Comparison of ENCODE assay signal across 10 cellular contexts in genomic region chr7:84701524-84702306, GRCh38.
DNase-seq lines count a peak whose midpoint lies in the region; ATAC-seq, FAIRE-seq and TF ChIP-seq lines count a peak whose summit lies in the region.
"Had no signal": no experiment of that assay in that cellular context is flagged by ENCODE, and none has a peak within 500 bp of the region (broad histone marks: within the 10 kb centered on the region; RNA-seq: fewer than 3 reads in every experiment).

No MANE protein-coding gene starts in this region.

- BruUV-seq in IMR-90 (replicated peaks; lab: Mats Ljungman, UMichigan) (no TSS peak), GM12878 (replicated peaks; lab: Mats Ljungman, UMichigan) (no TSS peak)

- peak overlapping the region; percentile 10 to 81; a peak in 2 of 4 replicates for H4K8ac ChIP-seq in IMR-90 (ENCODE audit: low read depth in 2 of 2, low read length in 2 of 2)

- H3K79me2 ChIP-seq in GM12878 (ENCODE audit: control insufficient read depth, insufficient read depth, low read length): no peaks in the 10 kb centered on the region

- H3K4me2 ChIP-seq in IMR-90 (ENCODE audit: low read depth, low read length) (peak overlapping the region; percentile 29; the same call in 1 of the 2 replicates), GM12878 (ENCODE audit: control insufficient read depth, insufficient read depth) (no peak overlapping the region)

- POLR2A ChIA-PET in IMR-90 (lab: Charles Lee; ENCODE audit: unreplicated experiment) (no interaction called here), GM12878 (lab: Charles Lee) (no interaction called here)

- SMC1A ChIA-PET in GM12878 (lab: Charles Lee; ENCODE audit: uncharacterized antibody, unreplicated experiment): no interaction called here

- no peak for TF ChIP-seq POLR2A in IMR-90 (IDR thresholded peaks at IDR 0.05; ENCODE audit: low read depth, low read length)
- no peak for TF ChIP-seq POLR2A in GM12878 (IDR thresholded peaks at IDR 0.05; ENCODE audit: low read depth, low read length)

- peak overlapping the region; percentile 83 for H2BK5ac ChIP-seq in IMR-90 (ENCODE audit: low read depth, low read length, poor library complexity, severe bottlenecking)

- H2AK5ac ChIP-seq in IMR-90 (ENCODE audit: low read depth, low read length): peak overlapping the region; percentile 86

- no peak overlapping the region; the same call in 1 of the 2 replicates for H4K5ac ChIP-seq in IMR-90 (ENCODE audit: low read depth, low read length)

- in situ Hi-C loops in IMR-90 (cut with MboI; ENCODE audit: low sequenced_read_pairs): no loop called here
- in situ Hi-C loops in GM12878 (cut with MboI): no loop called here

- H3K9ac ChIP-seq in IMR-90 (ENCODE audit: low read depth, low read length): no peak overlapping the region; the same call in 1 of the 2 replicates
- no peak overlapping the region for H3K9ac ChIP-seq in GM12878 (ENCODE audit: control insufficient read depth, insufficient read depth, low read length)

- H3K27me3 ChIP-seq in IMR-90 (ENCODE audit: control insufficient read depth, insufficient read depth, low read length) (no peaks in the 10 kb centered on the region), GM12878 (replicated peaks in 1 of 2; ENCODE audit: control insufficient read depth in 2 of 2, insufficient read depth in 2 of 2, low read length in 1 of 2) (no peaks in the 10 kb centered on the region)

- H3K23ac ChIP-seq in IMR-90 (ENCODE audit: low read depth, low read length): peak overlapping the region; percentile 24; the same call in 1 of the 2 replicates

- no peak overlapping the region for H2AFZ ChIP-seq in IMR-90 (replicated peaks; ENCODE audit: low read length, poor library complexity)
- no peak overlapping the region for H2AFZ ChIP-seq in GM12878 (ENCODE audit: control insufficient read depth, low read depth, low read length)

- peak overlapping the region; percentile 66 for H3K4ac ChIP-seq in IMR-90 (ENCODE audit: low read depth, low read length)

- no peaks in the 10 kb centered on the region for H3K79me1 ChIP-seq in IMR-90 (ENCODE audit: low read depth in 1 of 2, low read length in 2 of 2)

- H3K18ac ChIP-seq in IMR-90 (ENCODE audit: low read depth, low read length): peak overlapping the region; percentile 44; the same call in 1 of the 2 replicates

- H2AK9ac ChIP-seq in IMR-90 (replicated peaks; ENCODE audit: low read depth, low read length, poor library complexity): no peak overlapping the region

- 0% methylated on average over 2 of the region's 7 CpGs; no CpG with 5 or more reads in 1 of the 2 experiments for WGBS in IMR-90 (ENCODE audit: extremely low coverage in 2 of 2, insufficient read length in 1 of 2), 2 experiments
- WGBS in GM12878 (ENCODE audit: insufficient coverage, insufficient replicate concordance, low lambda C conversion rate, missing lambda C conversion rate): 35% methylated on average over 7 of the region's 7 CpGs

- H3K14ac ChIP-seq in IMR-90 (replicated peaks; ENCODE audit: low read depth, low read length): peak overlapping the region; percentile 63

- H3K36me3 ChIP-seq in IMR-90 (ENCODE audit: control insufficient read depth, insufficient read depth, low read length) (no peaks in the 10 kb centered on the region), GM12878 (ENCODE audit: control insufficient read depth in 2 of 2, insufficient read depth in 2 of 2, low read length in 1 of 2) (no peaks in the 10 kb centered on the region)

- no peak for TF ChIP-seq CTCF in AG10803 (conservative IDR thresholded peaks at IDR 0.05; ENCODE audit: low read length)
- no peak for TF ChIP-seq CTCF in IMR-90 (conservative IDR thresholded peaks at IDR 0.05; ENCODE audit: low read depth, low read length)
- TF ChIP-seq CTCF in GM12878 (IDR thresholded peaks at IDR 0.05 in 2 of 3, conservative IDR thresholded peaks at IDR 0.05 in 1 of 3; ENCODE audit: control insufficient read depth in 2 of 3, extremely low read depth in 1 of 3, insufficient read depth in 1 of 3, low read depth in 3 of 3, low read length in 3 of 3): no peak

- intact Hi-C loops in IMR-90 (cut with micrococcal nuclease): no loop called here
- intact Hi-C loops in GM12878 (cut with micrococcal nuclease; ENCODE audit: unreplicated experiment): no loop called here

- TF ChIP-seq EP300 in GM12878 (IDR thresholded peaks at IDR 0.05; ENCODE audit: borderline replicate concordance in 1 of 2, control insufficient read depth in 1 of 2, low read depth in 2 of 2, low read length in 2 of 2): no peak

- peak overlapping the region; percentile 83 for H2BK120ac ChIP-seq in IMR-90 (ENCODE audit: low read depth, low read length)

- CTCF ChIA-PET in IMR-90 (lab: Yijun Ruan, JAX): no interaction called here
- CTCF ChIA-PET in GM12878 (lab: Yijun Ruan, JAX): no interaction called here

- H3K27ac ChIP-seq in IMR-90 (ENCODE audit: insufficient read depth, low read length) (peak overlapping the region; percentile 65), GM12878 (ENCODE audit: control insufficient read depth, insufficient read depth) (no peak overlapping the region)

- no peak overlapping the region for H3K4me3 ChIP-seq in AG10803 (ENCODE audit: low read length)
- no peak overlapping the region for H3K4me3 ChIP-seq in IMR-90 (ENCODE audit: insufficient read depth, low read depth, low read length)
- H3K4me3 ChIP-seq in GM12878: no peak overlapping the region

- peak overlapping the region; percentile 67 for H2BK15ac ChIP-seq in IMR-90 (ENCODE audit: low read depth, low read length)

- H3K56ac ChIP-seq in IMR-90 (ENCODE audit: extremely low read depth, insufficient read depth, low read length): no peak overlapping the region

- H3K4me1 ChIP-seq in IMR-90 (ENCODE audit: control insufficient read depth, insufficient read depth, low read length) (peaks cover 2% of the 10 kb centered on the region; the same call in 1 of the 2 replicates), GM12878 (ENCODE audit: control insufficient read depth, insufficient read depth, low read length) (no peaks in the 10 kb centered on the region)

- H3K9me1 ChIP-seq in IMR-90 (ENCODE audit: insufficient read depth, low read length): peaks cover 2% of the 10 kb centered on the region

- RAD21 ChIA-PET in GM12878 (lab: Charles Lee; ENCODE audit: unreplicated experiment): no interaction called here

- FAIRE-seq in GM12878 (lab: Jason Lieb, UNC): no peak

- peak; percentile 92 for ATAC-seq in IMR-90 (ENCODE audit: low read depth)
- peak; percentile 35; the same call in 1 of the 3 replicates for ATAC-seq in GM12878
- no peak for ATAC-seq in GM18502 (IDR thresholded peaks at IDR 0.05; ENCODE audit: poor library complexity, unreplicated experiment)
- no peak for ATAC-seq in HG03460 (IDR thresholded peaks at IDR 0.05; ENCODE audit: unreplicated experiment)
- no peak for ATAC-seq in HG02623 (IDR thresholded peaks at IDR 0.05; ENCODE audit: unreplicated experiment)

- peak; percentile 68 for DNase-seq in AG10803 (ENCODE audit: low read depth)
- peak; percentile 98 for DNase-seq in IMR-90
- no peak for DNase-seq in GM12878 (ENCODE audit: low read depth, low spot score)
- peak; percentile 84 for DNase-seq in kidney glomerular epithelial cell (lab: John Stamatoyannopoulos, UW)
- DNase-seq in stimulated activated CD4-positive, alpha-beta T cell treated with anti-CD3 and anti-CD28 coated beads, Interleukin-2, amount 100 ng/mL, for 24 hours: no peak
- DNase-seq: activated naive CD4-positive, alpha-beta T cell treated with anti-CD3 and anti-CD28 coated beads, Interleukin-2, amount 50 U/mL, for 16 hours; T-helper 2 cell had no signal

- H4K91ac ChIP-seq in IMR-90 (ENCODE audit: insufficient read depth, low read depth, low read length): peak overlapping the region; percentile 30

- no peaks in the 10 kb centered on the region for H4K20me1 ChIP-seq in IMR-90 (ENCODE audit: insufficient read depth, low read length)
- no peaks in the 10 kb centered on the region for H4K20me1 ChIP-seq in GM12878 (ENCODE audit: control insufficient read depth, insufficient read depth)

- no peaks in the 10 kb centered on the region; the same call in 1 of the 2 replicates for H3K9me3 ChIP-seq in IMR-90 (ENCODE audit: control insufficient read depth, insufficient read depth, low read length)
- H3K9me3 ChIP-seq in GM12878 (replicated peaks; ENCODE audit: control insufficient read depth, insufficient read depth, low read length): no peaks in the 10 kb centered on the region

- 0 out of 2 replicates have a peak, but pooled peaks have one; percentile 8 for TF ChIP-seq RAD21 in IMR-90 (IDR thresholded peaks at IDR 0.05; ENCODE audit: low read length)
- TF ChIP-seq RAD21 in GM12878 (IDR thresholded peaks at IDR 0.05; ENCODE audit: insufficient read depth, low read depth, low read length): no peak

- peak overlapping the region; percentile 88 for H2BK20ac ChIP-seq in IMR-90 (ENCODE audit: low read depth, low read length)

- dilution Hi-C loops in IMR-90 (cut with HindIII; ENCODE audit: low sequenced_read_pairs, unreplicated experiment): no loop called here

TF ChIP-seq in IMR-90, 13 proteins besides CTCF, POLR2A, EP300 and RAD21 (continues in another document):
- TF ChIP-seq FOS (IDR thresholded peaks at IDR 0.05; ENCODE audit: low read depth, low read length): peak; percentile 74
- TF ChIP-seq USF2 (IDR thresholded peaks at IDR 0.05; ENCODE audit: low read depth, low read length): no peak
- no peak for TF ChIP-seq CEBPB (IDR thresholded peaks at IDR 0.05; ENCODE audit: low read depth, low read length)
- TF ChIP-seq MXI1 (IDR thresholded peaks at IDR 0.05; ENCODE audit: borderline replicate concordance, low read depth, low read length): no peak
- TF ChIP-seq RFX5 (IDR thresholded peaks at IDR 0.05; ENCODE audit: low read depth, low read length): no peak

TF ChIP-seq in GM12878, 131 proteins besides CTCF, POLR2A, EP300 and RAD21 (continues in another document):
- TF ChIP-seq SREBF1 (IDR thresholded peaks at IDR 0.05; ENCODE audit: low read length) (no peak), SIN3A (IDR thresholded peaks at IDR 0.05; ENCODE audit: low read depth, low read length) (no peak), WRNIP1 (IDR thresholded peaks at IDR 0.05; ENCODE audit: borderline replicate concordance, low read depth, low read length) (no peak), IRF3 (IDR thresholded peaks at IDR 0.05) (no peak), ZNF384 (IDR thresholded peaks at IDR 0.05; ENCODE audit: borderline replicate concordance, low read depth, low read length) (no peak), EGR1 (IDR thresholded peaks at IDR 0.05; ENCODE audit: borderline replicate concordance in 1 of 2, low read depth in 2 of 2, low read length in 2 of 2) (no peak), MXI1 (IDR thresholded peaks at IDR 0.05; ENCODE audit: low read depth, low read length) (no peak)

Comparison
In these comparisons a context has a peak if more than half of its experiments do, and no peak if none do; other contexts are left out.
1. DNase-seq: peak in AG10803 (single experiment), IMR-90 (single experiment) and kidney glomerular epithelial cell (single experiment); none in GM12878 (single experiment) and stimulated activated CD4-positive, alpha-beta T cell treated with anti-CD3 and anti-CD28 coated beads, Interleukin-2, amount 100 ng/mL, for 24 hours (0 of 2).
2. ATAC-seq: peak in IMR-90 (single experiment) and GM12878 (single experiment); none in GM18502 (single experiment), HG03460 (single experiment) and HG02623 (single experiment).